Comparison of ENCODE assay signal across 8 cellular contexts in the genomic region with DNA sequence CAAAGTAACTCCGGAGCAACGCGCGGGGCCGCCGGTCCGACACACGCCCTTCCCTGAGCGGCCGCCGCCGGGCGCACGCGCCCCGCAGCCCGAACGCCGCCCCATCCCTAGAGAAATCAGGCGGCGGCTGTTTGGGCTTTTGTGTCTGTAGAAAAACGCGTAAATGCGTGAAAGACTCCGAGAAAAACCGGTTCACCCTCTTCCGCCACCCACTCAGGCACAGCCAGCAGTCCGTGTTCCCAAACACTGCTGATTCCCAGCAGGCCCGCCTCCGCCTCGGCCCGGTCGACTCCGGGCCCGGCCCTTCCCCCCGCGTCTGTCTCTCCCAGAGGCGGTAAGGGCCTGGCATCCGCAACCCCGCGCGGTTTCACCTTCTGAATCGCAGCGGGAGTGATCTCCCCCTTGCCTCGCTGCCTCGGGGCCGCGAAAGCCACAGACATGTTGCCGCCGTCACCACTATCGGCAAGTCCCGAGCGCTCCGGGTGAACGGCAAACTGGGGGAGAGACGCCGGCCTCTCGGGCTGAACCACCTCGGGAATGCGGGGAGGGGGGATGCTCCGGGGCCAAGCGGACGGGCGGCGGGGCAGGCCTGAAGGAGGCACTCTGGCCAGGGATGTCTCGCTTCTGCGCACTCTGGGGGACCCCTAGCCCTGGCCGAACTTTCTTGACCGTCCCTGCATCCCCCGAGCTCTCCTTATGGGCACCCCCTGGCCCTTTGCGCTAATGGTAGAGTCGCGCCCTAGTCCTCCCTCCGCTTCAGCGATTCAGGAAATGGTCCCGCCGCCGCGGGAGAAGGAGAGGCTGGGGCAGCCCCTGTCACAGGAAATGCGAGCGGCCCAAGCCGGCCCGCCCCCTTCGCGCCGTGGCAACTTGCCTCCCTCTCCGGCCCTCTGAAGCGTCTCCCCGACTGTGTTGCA. TPM values are rescaled to one million over a fixed set of nuclear protein-coding genes. Genes with fewer than 3 reads are reported as not detected.
DNase-seq lines count a peak whose midpoint lies in the region; ATAC-seq and TF ChIP-seq lines count a peak whose summit lies in the region.

A gene with protein sequence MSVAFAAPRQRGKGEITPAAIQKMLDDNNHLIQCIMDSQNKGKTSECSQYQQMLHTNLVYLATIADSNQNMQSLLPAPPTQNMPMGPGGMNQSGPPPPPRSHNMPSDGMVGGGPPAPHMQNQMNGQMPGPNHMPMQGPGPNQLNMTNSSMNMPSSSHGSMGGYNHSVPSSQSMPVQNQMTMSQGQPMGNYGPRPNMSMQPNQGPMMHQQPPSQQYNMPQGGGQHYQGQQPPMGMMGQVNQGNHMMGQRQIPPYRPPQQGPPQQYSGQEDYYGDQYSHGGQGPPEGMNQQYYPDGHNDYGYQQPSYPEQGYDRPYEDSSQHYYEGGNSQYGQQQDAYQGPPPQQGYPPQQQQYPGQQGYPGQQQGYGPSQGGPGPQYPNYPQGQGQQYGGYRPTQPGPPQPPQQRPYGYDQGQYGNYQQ (minus strand): TSS at position 484 of the 917 bp plus-strand sequence. CDS start 44 bp downstream, at position 440.

- H3K9ac ChIP-seq in parathyroid adenoma: peak within 1 kb of the TSS; percentile 56

- no peaks in the 10 kb centered on the region for H3K27me3 Mint-ChIP-seq in activated naive CD8-positive, alpha-beta T cell treated with anti-CD3 and anti-CD28 coated beads, Interleukin-2, amount 50 U/mL, for 24 hours

- H3K9me3 ChIP-seq in parathyroid adenoma (ENCODE audit: control insufficient read depth, low read length) (no peaks in the 10 kb centered on the region), tibial nerve (no peaks in the 10 kb centered on the region)

- peak in 1 of 2 donors; percentile 87 for TF ChIP-seq EP300 in tibial nerve (IDR thresholded peaks at IDR 0.05)

- peaks cover 36% of the 10 kb centered on the region for H3K4me1 Mint-ChIP-seq in activated naive CD8-positive, alpha-beta T cell treated with anti-CD3 and anti-CD28 coated beads, Interleukin-2, amount 50 U/mL, for 24 hours

- no peaks in the 10 kb centered on the region for H3K4me1 ChIP-seq in parathyroid adenoma
- H3K4me1 ChIP-seq in tibial nerve: peaks cover 0 to 47% (median 11%) of the 10 kb centered on the region in 4 donors

- H3K9me3 Mint-ChIP-seq in activated naive CD8-positive, alpha-beta T cell treated with anti-CD3 and anti-CD28 coated beads, Interleukin-2, amount 50 U/mL, for 24 hours: no peaks in the 10 kb centered on the region

- peak within 1 kb of the TSS; percentile 91 for H3K27ac Mint-ChIP-seq in activated naive CD8-positive, alpha-beta T cell treated with anti-CD3 and anti-CD28 coated beads, Interleukin-2, amount 50 U/mL, for 24 hours

- peak within 1 kb of the TSS; percentile 83 for H3K4me2 ChIP-seq in parathyroid adenoma (ENCODE audit: low read length)

- peak within 1 kb of the TSS; percentile 95 for H2AFZ ChIP-seq in parathyroid adenoma

- 0% methylated on average over 53 to 68 of the region's 89 CpGs for WGBS in tibial nerve, 2 donors

- TF ChIP-seq POLR2A in GM10847 (IDR thresholded peaks at IDR 0.05; ENCODE audit: extremely low read depth, insufficient read length) (peak; percentile 87), tibial nerve (IDR thresholded peaks at IDR 0.05) (peak; percentile 9 to 58)

- H3K36me3 ChIP-seq in parathyroid adenoma (ENCODE audit: control insufficient read depth, insufficient read depth, low read length): no peaks in the 10 kb centered on the region
- peaks cover 0 to 5% (median 0%) of the 10 kb centered on the region in 3 donors for H3K36me3 ChIP-seq in tibial nerve

- H3K79me2 ChIP-seq in parathyroid adenoma: peaks cover 12% of the 10 kb centered on the region

- TF ChIP-seq CTCF in parathyroid adenoma (IDR thresholded peaks at IDR 0.05): no peak
- TF ChIP-seq CTCF in tibial nerve (IDR thresholded peaks at IDR 0.05): peak in 2 of 5 experiments; percentile 20 to 25

- H3K27me3 ChIP-seq in parathyroid adenoma (ENCODE audit: control insufficient read depth, insufficient read depth, low read length) (no peaks in the 10 kb centered on the region), tibial nerve (no peaks in the 10 kb centered on the region)

- H3K4me3 ChIP-seq in parathyroid adenoma (ENCODE audit: low read depth, low read length): peak within 1 kb of the TSS; percentile 99
- peak within 1 kb of the TSS; percentile 60 to 98 (median 83) for H3K4me3 ChIP-seq in tibial nerve

- peaks cover 17% of the 10 kb centered on the region for H3K36me3 Mint-ChIP-seq in activated naive CD8-positive, alpha-beta T cell treated with anti-CD3 and anti-CD28 coated beads, Interleukin-2, amount 50 U/mL, for 24 hours (ENCODE audit: low read depth)

- DNase-seq in NCI-H1105 treated with DMSO at 0.1 percent for 48 hours (lab: John Stamatoyannopoulos, UW) (peak; percentile 86), SW 1271 (lab: John Stamatoyannopoulos, UW) (peak; percentile 78 to 91), Right ventricle myocardium superior (peak; percentile 96), tibial nerve (ENCODE audit: low spot score in 2 of 2) (peak; percentile 81 to 84)
- peak; percentile 90 for DNase-seq in activated naive CD8-positive, alpha-beta T cell treated with anti-CD3 and anti-CD28 coated beads, Interleukin-2, amount 50 U/mL, for 24 hours

- intact Hi-C loops in Right ventricle myocardium superior (cut with DNase I): loop anchor here (10.0 kb wide), 1 partner anchor 134 kb away; a partner anchor contains a TSS

- ATAC-seq in HG02642 (IDR thresholded peaks at IDR 0.05; ENCODE audit: poor library complexity, unreplicated experiment): peak; percentile 82
- ATAC-seq in activated naive CD8-positive, alpha-beta T cell treated with anti-CD3 and anti-CD28 coated beads, Interleukin-2, amount 50 U/mL, for 24 hours: peak; percentile 89
- peak; percentile 97 for ATAC-seq in Right ventricle myocardium superior (ENCODE audit: poor library complexity)

- H3K27ac ChIP-seq in parathyroid adenoma: peak within 1 kb of the TSS; percentile 97
- peak within 1 kb of the TSS; percentile 80 to 98 (median 97) for H3K27ac ChIP-seq in tibial nerve

- peak within 1 kb of the TSS; percentile 90 for H3K4me3 Mint-ChIP-seq in activated naive CD8-positive, alpha-beta T cell treated with anti-CD3 and anti-CD28 coated beads, Interleukin-2, amount 50 U/mL, for 24 hours

RNA-seq across cellular contexts. Expression of the gene that starts here (rescaled TPM):
- 23.5 TPM for total RNA-seq in Right ventricle myocardium superior
- 100 to 1,000 TPM; 104 to 189 (median 125) TPM for total RNA-seq in tibial nerve

Comparison
In these comparisons a context has a peak if more than half of its experiments do, and no peak if none do; other contexts are left out.
1. Peak in every context shown above with its lines: DNase-seq, ATAC-seq, H3K4me3 ChIP-seq and H3K27ac ChIP-seq.